16 cellular contexts compared by ENCODE assay signal in genomic region chr2:152344561-152345195, GRCh38.
"Had no signal": no experiment of that assay in that cellular context is flagged by ENCODE, and none has a peak within 500 bp of the region (broad histone marks: within the 10 kb centered on the region; RNA-seq: fewer than 3 reads in every experiment).

No MANE protein-coding gene starts in this region.

- DNase-seq: activated CD4-positive, alpha-beta T cell treated with anti-CD3 and anti-CD28 coated beads, Interleukin-2, amount 50 U/mL, for 1 hour; activated naive CD4-positive, alpha-beta T cell treated with anti-CD3 and anti-CD28 coated beads, Interleukin-2, amount 10 ng/mL, durations not matched to agents 7 days and 5 days; activated T-cell treated with anti-CD3 and anti-CD28 coated beads for 4 hours; central memory CD4-positive, alpha-beta T cell; cortex of kidney; effector memory CD4-positive, alpha-beta T cell; kidney; ovary; stimulated activated CD4-positive, alpha-beta T cell treated with anti-CD3 and anti-CD28 coated beads, Interleukin-2, amount 100 ng/mL, for 48 hours; stimulated activated CD8-positive, alpha-beta memory T cell treated with anti-CD3 and anti-CD28 coated beads, Interleukin-4, amount 100 ng/mL, for 48 hours; stimulated activated naive CD8-positive, alpha-beta T cell treated with anti-CD3 and anti-CD28 coated beads, Interleukin-15, Interleukin-2, amounts not matched to agents 100 U/mL and 50 U/mL, for 24 hours; upper lobe of left lung had no signal

- H3K27ac ChIP-seq: gastroesophageal sphincter, hepatocyte, neural progenitor cell, ovary, upper lobe of left lung had no signal

- H3K9ac ChIP-seq: neural progenitor cell had no signal

- H3K4me3 ChIP-seq: gastroesophageal sphincter, hepatocyte, neural progenitor cell, ovary, upper lobe of left lung had no signal

- FAIRE-seq: kidney, TTC549 had no signal

- H3K4me2 ChIP-seq: hepatocyte, neural progenitor cell had no signal

- H2AFZ ChIP-seq: hepatocyte, neural progenitor cell had no signal

- H3K9me3 ChIP-seq: gastroesophageal sphincter, ovary, upper lobe of left lung had no signal

- H3K36me3 ChIP-seq: neural progenitor cell, ovary had no signal

- ATAC-seq: gastroesophageal sphincter; stimulated activated naive CD8-positive, alpha-beta T cell treated with anti-CD3 and anti-CD28 coated beads, Interleukin-15, Interleukin-2, amounts not matched to agents 100 U/mL and 50 U/mL, for 24 hours had no signal

- H3K27me3 ChIP-seq: gastroesophageal sphincter, hepatocyte, neural progenitor cell, ovary, upper lobe of left lung had no signal
